Comparison of ENCODE assay signal across 9 cellular contexts in genomic region chr11:12224537-12224893, GRCh38.
DNase-seq lines count a peak whose midpoint lies in the region; ATAC-seq and TF ChIP-seq lines count a peak whose summit lies in the region.
"Had no signal": no experiment of that assay in that cellular context is flagged by ENCODE, and none has a peak within 500 bp of the region (broad histone marks: within the 10 kb centered on the region; RNA-seq: fewer than 3 reads in every experiment).

No MANE protein-coding gene starts in this region.

- H2BK12ac ChIP-seq in trophoblast cell (ENCODE audit: low read length): peak overlapping the region; percentile 37

- no peaks in the 10 kb centered on the region for H3K9me2 ChIP-seq in GM23338 (ENCODE audit: insufficient read depth)

- H4K91ac ChIP-seq in trophoblast cell (ENCODE audit: low read depth, low read length): peak overlapping the region; percentile 85

- in situ Hi-C loops in transverse colon (cut with MboI; ENCODE audit: low pct_ligation_motif_present in 1 of 4, low pct_unique_long_range_greater_than_20kb in 1 of 4, low sequenced_read_pairs in 3 of 4): no loop called here

- peak overlapping the region; percentile 66 for H4K8ac ChIP-seq in trophoblast cell (ENCODE audit: low read depth, low read length)

- H3K4me3 Mint-ChIP-seq in Calu3 (ENCODE audit: low read depth, unreplicated experiment) (no peak overlapping the region), GM23338 (no peak overlapping the region)

- CTCF ChIA-PET in Calu3 (lab: Charles Lee): no interaction called here

- peak overlapping the region; percentile 67 for H2AK5ac ChIP-seq in trophoblast cell (ENCODE audit: low read length)

- TF ChIP-seq CTCF in Calu3 (IDR thresholded peaks at IDR 0.05; ENCODE audit: unreplicated experiment) (no peak), transverse colon (IDR thresholded peaks at IDR 0.05) (no peak), GM23338 (conservative IDR thresholded peaks at IDR 0.05; ENCODE audit: low read depth in 2 of 2) (no peak)

- H3K27ac Mint-ChIP-seq in Calu3 (ENCODE audit: unreplicated experiment): peak overlapping the region; percentile 27
- no peak overlapping the region for H3K27ac Mint-ChIP-seq in GM23338

- H3K4me1 ChIP-seq in trophoblast cell (ENCODE audit: control insufficient read depth in 1 of 2, insufficient read depth in 2 of 2, low read length in 2 of 2) (peaks cover 18 to 22% of the 10 kb centered on the region in 2 experiments), transverse colon (peaks cover 38 to 58% (median 45%) of the 10 kb centered on the region in 4 donors), GM23338 (ENCODE audit: insufficient read depth) (no peaks in the 10 kb centered on the region)

- H3K23ac ChIP-seq in trophoblast cell (ENCODE audit: low read length): no peak overlapping the region

- H3K27ac ChIP-seq in trophoblast cell (ENCODE audit: low read depth, low read length) (peak overlapping the region; percentile 70), transverse colon (peak overlapping the region; percentile 70 to 78 (median 75)), GM23338 (ENCODE audit: low read depth) (no peak overlapping the region)
- H3K27ac ChIP-seq: pancreas had no signal

- ATAC-seq in GM21737 (IDR thresholded peaks at IDR 0.05; ENCODE audit: unreplicated experiment) (peak; percentile 98), GM23338 (no peak)

- DNase-seq in Calu3 (no peak), MG63 (peak; percentile 99), trophoblast cell (peak; percentile 97), transverse colon (peak; percentile 76), GM23338 (ENCODE audit: low spot score) (no peak)
- DNase-seq in activated CD8-positive, alpha-beta memory T cell treated with anti-CD3 and anti-CD28 coated beads for 1 hour (ENCODE audit: extremely low read depth in 1 of 2, low read depth in 1 of 2): peak; percentile 74 to 81
- DNase-seq in effector CD4-positive, alpha-beta T cell: peak; percentile 76

- no peak for TF ChIP-seq POLR2A in transverse colon (IDR thresholded peaks at IDR 0.05)

- intact Hi-C loops in Calu3 (cut with micrococcal nuclease; ENCODE audit: unreplicated experiment) (no loop called here), transverse colon (cut with DNase I; ENCODE audit: low total_unique reads) (no loop called here)

- H3K27me3 Mint-ChIP-seq in Calu3 (ENCODE audit: unreplicated experiment) (no peaks in the 10 kb centered on the region), GM23338 (ENCODE audit: insufficient read depth, low read depth, poor library complexity) (peaks cover 7% of the 10 kb centered on the region)

- H3K14ac ChIP-seq in trophoblast cell (ENCODE audit: low read length): peak overlapping the region; percentile 56

- TF ChIP-seq EP300 in transverse colon (IDR thresholded peaks at IDR 0.05; ENCODE audit: low read depth): no peak

- no peaks in the 10 kb centered on the region for H3K9me3 ChIP-seq in MG63
- H3K9me3 ChIP-seq in trophoblast cell (ENCODE audit: insufficient read depth, low read depth, low read length): peaks cover 2% of the 10 kb centered on the region
- H3K9me3 ChIP-seq in transverse colon: no peaks in the 10 kb centered on the region
- H3K9me3 ChIP-seq: pancreas had no signal

- no peaks in the 10 kb centered on the region for H4K20me1 ChIP-seq in GM23338 (replicated peaks; ENCODE audit: insufficient read depth)

- H3K36me3 ChIP-seq in MG63: peaks cover 74% of the 10 kb centered on the region
- H3K36me3 ChIP-seq in trophoblast cell (ENCODE audit: control insufficient read depth in 1 of 2, insufficient read depth in 2 of 2, low read length in 2 of 2): peaks cover 20 to 29% of the 10 kb centered on the region in 2 experiments
- H3K36me3 ChIP-seq in transverse colon: peaks cover 0 to 39% (median 3%) of the 10 kb centered on the region in 4 donors
- H3K36me3 ChIP-seq in GM23338 (ENCODE audit: insufficient read depth): no peaks in the 10 kb centered on the region
- H3K36me3 ChIP-seq: pancreas had no signal

- H3K4me3 ChIP-seq in MG63 (no peak overlapping the region), trophoblast cell (ENCODE audit: low read depth, low read length) (peak overlapping the region; percentile 38), transverse colon (no peak overlapping the region), GM23338 (no peak overlapping the region)
- H3K4me3 ChIP-seq: pancreas had no signal

- H3K18ac ChIP-seq in trophoblast cell (ENCODE audit: low read length): peak overlapping the region; percentile 62

- no peaks in the 10 kb centered on the region for H3F3A ChIP-seq in GM23338 (replicated peaks; ENCODE audit: low read depth)

- H3K79me2 ChIP-seq in trophoblast cell (ENCODE audit: control insufficient read depth, insufficient read depth, low read length, poor library complexity): peaks cover 5% of the 10 kb centered on the region
- H3K79me2 ChIP-seq in GM23338 (replicated peaks; ENCODE audit: insufficient read depth): no peaks in the 10 kb centered on the region

- peak overlapping the region; percentile 52 for H2BK120ac ChIP-seq in trophoblast cell (ENCODE audit: insufficient read depth, low read length, poor library complexity)

- H3K4me1 Mint-ChIP-seq in Calu3 (ENCODE audit: low read depth, unreplicated experiment): peaks cover 35% of the 10 kb centered on the region
- no peaks in the 10 kb centered on the region; the same call in 2 of the 3 replicates for H3K4me1 Mint-ChIP-seq in GM23338

- H3K36me3 Mint-ChIP-seq in Calu3 (ENCODE audit: insufficient read depth, unreplicated experiment): peaks cover 47% of the 10 kb centered on the region
- no peaks in the 10 kb centered on the region; the same call in 2 of the 3 replicates for H3K36me3 Mint-ChIP-seq in GM23338 (ENCODE audit: low read depth)

- WGBS in trophoblast cell (ENCODE audit: extremely low coverage, insufficient coverage, insufficient read length): no CpG with 5 or more reads among the region's 12 CpGs
- 53% methylated on average over 12 of the region's 12 CpGs; no CpG with 5 or more reads in 1 of the 2 donors for WGBS in transverse colon (ENCODE audit: low coverage in 1 of 2), 2 donors

- H3K9me3 Mint-ChIP-seq in Calu3 (ENCODE audit: low read depth, unreplicated experiment): no peaks in the 10 kb centered on the region
- no peaks in the 10 kb centered on the region; the same call in 2 of the 3 replicates for H3K9me3 Mint-ChIP-seq in GM23338

- H3K27me3 ChIP-seq in MG63: no peaks in the 10 kb centered on the region
- no peaks in the 10 kb centered on the region for H3K27me3 ChIP-seq in trophoblast cell (ENCODE audit: insufficient read depth, low read length)
- no peaks in the 10 kb centered on the region for H3K27me3 ChIP-seq in transverse colon
- no peaks in the 10 kb centered on the region for H3K27me3 ChIP-seq in GM23338 (ENCODE audit: insufficient read depth)
- H3K27me3 ChIP-seq: pancreas had no signal

- H3K9ac ChIP-seq in trophoblast cell (ENCODE audit: low read length): no peak overlapping the region

- H4K12ac ChIP-seq in trophoblast cell (ENCODE audit: low read depth, low read length): no peak overlapping the region

- H3K4me2 ChIP-seq in trophoblast cell (ENCODE audit: low read length) (no peak overlapping the region), GM23338 (no peak overlapping the region)

- H2AFZ ChIP-seq in trophoblast cell (ENCODE audit: insufficient read depth, low read length, poor library complexity) (peak overlapping the region; percentile 61), GM23338 (no peak overlapping the region)

- H3K4ac ChIP-seq in trophoblast cell (ENCODE audit: low read depth, low read length): peak overlapping the region; percentile 39

- H2BK5ac ChIP-seq in trophoblast cell (ENCODE audit: low read depth, low read length, poor library complexity): peak overlapping the region; percentile 78

- peaks cover 18% of the 10 kb centered on the region for H3K79me1 ChIP-seq in trophoblast cell (ENCODE audit: low read length)

- BruUV-seq in Calu3 (replicated peaks; lab: Mats Ljungman, UMichigan): no TSS peak

TF ChIP-seq in GM23338, 12 proteins besides CTCF, POLR2A, EP300 and RAD21 (continues in another document):
- TF ChIP-seq CREB1 (CRISPR knock-in tag; IDR thresholded peaks at IDR 0.05; ENCODE audit: low read depth): no peak
- no peak for TF ChIP-seq EZH2phosphoT487 (IDR thresholded peaks at IDR 0.05; ENCODE audit: unreplicated experiment)
- TF ChIP-seq POLR2AphosphoS5 (IDR thresholded peaks at IDR 0.05; ENCODE audit: low read depth): no peak
- TF ChIP-seq, protein P1, sequence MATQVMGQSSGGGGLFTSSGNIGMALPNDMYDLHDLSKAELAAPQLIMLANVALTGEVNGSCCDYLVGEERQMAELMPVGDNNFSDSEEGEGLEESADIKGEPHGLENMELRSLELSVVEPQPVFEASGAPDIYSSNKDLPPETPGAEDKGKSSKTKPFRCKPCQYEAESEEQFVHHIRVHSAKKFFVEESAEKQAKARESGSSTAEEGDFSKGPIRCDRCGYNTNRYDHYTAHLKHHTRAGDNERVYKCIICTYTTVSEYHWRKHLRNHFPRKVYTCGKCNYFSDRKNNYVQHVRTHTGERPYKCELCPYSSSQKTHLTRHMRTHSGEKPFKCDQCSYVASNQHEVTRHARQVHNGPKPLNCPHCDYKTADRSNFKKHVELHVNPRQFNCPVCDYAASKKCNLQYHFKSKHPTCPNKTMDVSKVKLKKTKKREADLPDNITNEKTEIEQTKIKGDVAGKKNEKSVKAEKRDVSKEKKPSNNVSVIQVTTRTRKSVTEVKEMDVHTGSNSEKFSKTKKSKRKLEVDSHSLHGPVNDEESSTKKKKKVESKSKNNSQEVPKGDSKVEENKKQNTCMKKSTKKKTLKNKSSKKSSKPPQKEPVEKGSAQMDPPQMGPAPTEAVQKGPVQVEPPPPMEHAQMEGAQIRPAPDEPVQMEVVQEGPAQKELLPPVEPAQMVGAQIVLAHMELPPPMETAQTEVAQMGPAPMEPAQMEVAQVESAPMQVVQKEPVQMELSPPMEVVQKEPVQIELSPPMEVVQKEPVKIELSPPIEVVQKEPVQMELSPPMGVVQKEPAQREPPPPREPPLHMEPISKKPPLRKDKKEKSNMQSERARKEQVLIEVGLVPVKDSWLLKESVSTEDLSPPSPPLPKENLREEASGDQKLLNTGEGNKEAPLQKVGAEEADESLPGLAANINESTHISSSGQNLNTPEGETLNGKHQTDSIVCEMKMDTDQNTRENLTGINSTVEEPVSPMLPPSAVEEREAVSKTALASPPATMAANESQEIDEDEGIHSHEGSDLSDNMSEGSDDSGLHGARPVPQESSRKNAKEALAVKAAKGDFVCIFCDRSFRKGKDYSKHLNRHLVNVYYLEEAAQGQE (IDR thresholded peaks at IDR 0.05; ENCODE audit: unreplicated experiment): no peak
- TF ChIP-seq NANOG (IDR thresholded peaks at IDR 0.05; ENCODE audit: borderline replicate concordance): no peak
- no peak for TF ChIP-seq EZH2 (IDR thresholded peaks at IDR 0.05; ENCODE audit: low read depth, unreplicated experiment)
- no peak for TF ChIP-seq JUNB (IDR thresholded peaks at IDR 0.05; ENCODE audit: unreplicated experiment)

Comparison
In these comparisons a context has a peak if more than half of its experiments do, and no peak if none do; other contexts are left out.
1. DNase-seq: peak in MG63 (single experiment), activated CD8-positive, alpha-beta memory T cell treated with anti-CD3 and anti-CD28 coated beads for 1 hour (2 of 2), effector CD4-positive, alpha-beta T cell (single experiment), trophoblast cell (2 of 2) and transverse colon (single experiment); none in Calu3 (single experiment) and GM23338 (single experiment).